ENCODE assay signal across 1 cellular context in genomic region chr13:98142427-98143156, GRCh38.
TF ChIP-seq lines count a peak whose summit lies in the region.

A gene with protein sequence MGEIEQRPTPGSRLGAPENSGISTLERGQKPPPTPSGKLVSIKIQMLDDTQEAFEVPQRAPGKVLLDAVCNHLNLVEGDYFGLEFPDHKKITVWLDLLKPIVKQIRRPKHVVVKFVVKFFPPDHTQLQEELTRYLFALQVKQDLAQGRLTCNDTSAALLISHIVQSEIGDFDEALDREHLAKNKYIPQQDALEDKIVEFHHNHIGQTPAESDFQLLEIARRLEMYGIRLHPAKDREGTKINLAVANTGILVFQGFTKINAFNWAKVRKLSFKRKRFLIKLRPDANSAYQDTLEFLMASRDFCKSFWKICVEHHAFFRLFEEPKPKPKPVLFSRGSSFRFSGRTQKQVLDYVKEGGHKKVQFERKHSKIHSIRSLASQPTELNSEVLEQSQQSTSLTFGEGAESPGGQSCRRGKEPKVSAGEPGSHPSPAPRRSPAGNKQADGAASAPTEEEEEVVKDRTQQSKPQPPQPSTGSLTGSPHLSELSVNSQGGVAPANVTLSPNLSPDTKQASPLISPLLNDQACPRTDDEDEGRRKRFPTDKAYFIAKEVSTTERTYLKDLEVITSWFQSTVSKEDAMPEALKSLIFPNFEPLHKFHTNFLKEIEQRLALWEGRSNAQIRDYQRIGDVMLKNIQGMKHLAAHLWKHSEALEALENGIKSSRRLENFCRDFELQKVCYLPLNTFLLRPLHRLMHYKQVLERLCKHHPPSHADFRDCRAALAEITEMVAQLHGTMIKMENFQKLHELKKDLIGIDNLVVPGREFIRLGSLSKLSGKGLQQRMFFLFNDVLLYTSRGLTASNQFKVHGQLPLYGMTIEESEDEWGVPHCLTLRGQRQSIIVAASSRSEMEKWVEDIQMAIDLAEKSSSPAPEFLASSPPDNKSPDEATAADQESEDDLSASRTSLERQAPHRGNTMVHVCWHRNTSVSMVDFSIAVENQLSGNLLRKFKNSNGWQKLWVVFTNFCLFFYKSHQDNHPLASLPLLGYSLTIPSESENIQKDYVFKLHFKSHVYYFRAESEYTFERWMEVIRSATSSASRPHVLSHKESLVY (plus strand): TSS chr13:98143094. CDS start chr13:98213243, 70,149 bp downstream.

TF ChIP-seq in HepG2, 621 proteins besides CTCF, POLR2A, EP300 and RAD21 (continued from another document and continues in another):
- peak; percentile 83; the same call in 1 of the 2 replicates for TF ChIP-seq PAX8 (CRISPR knock-in tag; IDR thresholded peaks at IDR 0.05; ENCODE audit: borderline replicate concordance)
- no peak for TF ChIP-seq MLX (CRISPR knock-in tag; IDR thresholded peaks at IDR 0.05)
- TF ChIP-seq, protein P1, sequence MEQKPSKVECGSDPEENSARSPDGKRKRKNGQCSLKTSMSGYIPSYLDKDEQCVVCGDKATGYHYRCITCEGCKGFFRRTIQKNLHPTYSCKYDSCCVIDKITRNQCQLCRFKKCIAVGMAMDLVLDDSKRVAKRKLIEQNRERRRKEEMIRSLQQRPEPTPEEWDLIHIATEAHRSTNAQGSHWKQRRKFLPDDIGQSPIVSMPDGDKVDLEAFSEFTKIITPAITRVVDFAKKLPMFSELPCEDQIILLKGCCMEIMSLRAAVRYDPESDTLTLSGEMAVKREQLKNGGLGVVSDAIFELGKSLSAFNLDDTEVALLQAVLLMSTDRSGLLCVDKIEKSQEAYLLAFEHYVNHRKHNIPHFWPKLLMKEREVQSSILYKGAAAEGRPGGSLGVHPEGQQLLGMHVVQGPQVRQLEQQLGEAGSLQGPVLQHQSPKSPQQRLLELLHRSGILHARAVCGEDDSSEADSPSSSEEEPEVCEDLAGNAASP (CRISPR knock-in tag; IDR thresholded peaks at IDR 0.05; ENCODE audit: borderline replicate concordance) = no peak
- no peak for TF ChIP-seq PCBP2 (optimal IDR thresholded peaks at IDR 0.05; ENCODE audit: low read depth, low read length, poor library complexity, severe bottlenecking)
- peak; percentile 49; the same call in 1 of the 2 replicates for TF ChIP-seq ZXDC (CRISPR knock-in tag; IDR thresholded peaks at IDR 0.05)
- TF ChIP-seq RARG (CRISPR knock-in tag; IDR thresholded peaks at IDR 0.05; ENCODE audit: low read depth) = no peak
- no peak for TF ChIP-seq MIER3 (CRISPR knock-in tag; IDR thresholded peaks at IDR 0.05; ENCODE audit: borderline replicate concordance)
- no peak for TF ChIP-seq ZNF7 (CRISPR knock-in tag; IDR thresholded peaks at IDR 0.05)
- no peak for TF ChIP-seq ZNF205 (CRISPR knock-in tag; IDR thresholded peaks at IDR 0.05)
- TF ChIP-seq XRCC5 (optimal IDR thresholded peaks at IDR 0.05; ENCODE audit: low read length) = no peak
- TF ChIP-seq RAD51 (IDR thresholded peaks at IDR 0.05; ENCODE audit: borderline replicate concordance) = no peak
- TF ChIP-seq NFKBIZ (CRISPR knock-in tag; IDR thresholded peaks at IDR 0.05) = no peak
- no peak for TF ChIP-seq DNMT1 (CRISPR knock-in tag; IDR thresholded peaks at IDR 0.05)
- no peak for TF ChIP-seq GATAD2A (CRISPR knock-in tag; IDR thresholded peaks at IDR 0.05)
- TF ChIP-seq, protein P2, sequence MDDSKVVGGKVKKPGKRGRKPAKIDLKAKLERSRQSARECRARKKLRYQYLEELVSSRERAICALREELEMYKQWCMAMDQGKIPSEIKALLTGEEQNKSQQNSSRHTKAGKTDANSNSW (CRISPR knock-in tag; IDR thresholded peaks at IDR 0.05; ENCODE audit: borderline replicate concordance) = no peak
- TF ChIP-seq PTBP1 (IDR thresholded peaks at IDR 0.05; ENCODE audit: low read depth, low read length, poor library complexity, severe bottlenecking) = no peak
- 0 out of 2 replicates have a peak, but pooled peaks have one; percentile 18 for TF ChIP-seq ZNF749 (CRISPR knock-in tag; IDR thresholded peaks at IDR 0.05; ENCODE audit: borderline replicate concordance)
- no peak for TF ChIP-seq ZNF331 (CRISPR knock-in tag; IDR thresholded peaks at IDR 0.05)
- TF ChIP-seq GFI1 (CRISPR knock-in tag; IDR thresholded peaks at IDR 0.05; ENCODE audit: borderline replicate concordance) = no peak
- no peak for TF ChIP-seq ATF7-NPFF (CRISPR knock-in tag; IDR thresholded peaks at IDR 0.05; ENCODE audit: low read depth)
- TF ChIP-seq SYNCRIP (IDR thresholded peaks at IDR 0.05; ENCODE audit: insufficient read depth, low read depth, low read length) = no peak
- peak; percentile 52; the same call in 1 of the 2 replicates for TF ChIP-seq REPIN1 (CRISPR knock-in tag; IDR thresholded peaks at IDR 0.05; ENCODE audit: borderline replicate concordance, low read depth)
- TF ChIP-seq ZUFSP (CRISPR knock-in tag; IDR thresholded peaks at IDR 0.05; ENCODE audit: borderline replicate concordance) = no peak
- TF ChIP-seq ARNTL (CRISPR knock-in tag; IDR thresholded peaks at IDR 0.05) = peak; percentile 67; the same call in 1 of the 2 replicates
- TF ChIP-seq ZNF83 (CRISPR knock-in tag; IDR thresholded peaks at IDR 0.05; ENCODE audit: borderline replicate concordance) = no peak
- TF ChIP-seq NFYC (CRISPR knock-in tag; IDR thresholded peaks at IDR 0.05) = no peak
- TF ChIP-seq FUBP1 (CRISPR knock-in tag; IDR thresholded peaks at IDR 0.05; ENCODE audit: borderline replicate concordance) = no peak
- no peak for TF ChIP-seq DMTF1 (CRISPR knock-in tag; IDR thresholded peaks at IDR 0.05)
- TF ChIP-seq ONECUT2 (CRISPR knock-in tag; IDR thresholded peaks at IDR 0.05) = no peak
- TF ChIP-seq HOMEZ (CRISPR knock-in tag; IDR thresholded peaks at IDR 0.05; ENCODE audit: low read depth) = no peak
- no peak; the same call in 1 of the 2 replicates for TF ChIP-seq TARDBP (CRISPR knock-in tag; IDR thresholded peaks at IDR 0.05)
- no peak for TF ChIP-seq SCMH1 (CRISPR knock-in tag; IDR thresholded peaks at IDR 0.05; ENCODE audit: borderline replicate concordance)
- no peak for TF ChIP-seq ZNF484 (CRISPR knock-in tag; IDR thresholded peaks at IDR 0.05; ENCODE audit: borderline replicate concordance, low read depth)
- no peak for TF ChIP-seq CREB1 (IDR thresholded peaks at IDR 0.05)
- TF ChIP-seq CREB1 (CRISPR knock-in tag; IDR thresholded peaks at IDR 0.05) = no peak
- peak; percentile 76; the same call in 1 of the 2 replicates for TF ChIP-seq PRMT3 (CRISPR knock-in tag; IDR thresholded peaks at IDR 0.05; ENCODE audit: borderline replicate concordance, low read depth)
- TF ChIP-seq, protein P3, sequence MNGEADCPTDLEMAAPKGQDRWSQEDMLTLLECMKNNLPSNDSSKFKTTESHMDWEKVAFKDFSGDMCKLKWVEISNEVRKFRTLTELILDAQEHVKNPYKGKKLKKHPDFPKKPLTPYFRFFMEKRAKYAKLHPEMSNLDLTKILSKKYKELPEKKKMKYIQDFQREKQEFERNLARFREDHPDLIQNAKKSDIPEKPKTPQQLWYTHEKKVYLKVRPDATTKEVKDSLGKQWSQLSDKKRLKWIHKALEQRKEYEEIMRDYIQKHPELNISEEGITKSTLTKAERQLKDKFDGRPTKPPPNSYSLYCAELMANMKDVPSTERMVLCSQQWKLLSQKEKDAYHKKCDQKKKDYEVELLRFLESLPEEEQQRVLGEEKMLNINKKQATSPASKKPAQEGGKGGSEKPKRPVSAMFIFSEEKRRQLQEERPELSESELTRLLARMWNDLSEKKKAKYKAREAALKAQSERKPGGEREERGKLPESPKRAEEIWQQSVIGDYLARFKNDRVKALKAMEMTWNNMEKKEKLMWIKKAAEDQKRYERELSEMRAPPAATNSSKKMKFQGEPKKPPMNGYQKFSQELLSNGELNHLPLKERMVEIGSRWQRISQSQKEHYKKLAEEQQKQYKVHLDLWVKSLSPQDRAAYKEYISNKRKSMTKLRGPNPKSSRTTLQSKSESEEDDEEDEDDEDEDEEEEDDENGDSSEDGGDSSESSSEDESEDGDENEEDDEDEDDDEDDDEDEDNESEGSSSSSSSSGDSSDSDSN (CRISPR knock-in tag; IDR thresholded peaks at IDR 0.05) = peak; percentile 91
- TF ChIP-seq POLR2G (IDR thresholded peaks at IDR 0.05; ENCODE audit: low read depth, low read length) = peak; percentile 43; the same call in 1 of the 2 replicates
- TF ChIP-seq ZNF256 (CRISPR knock-in tag; conservative IDR thresholded peaks at IDR 0.05) = no peak
- no peak for TF ChIP-seq HMGA1 (CRISPR knock-in tag; conservative IDR thresholded peaks at IDR 0.05)
